In genomic region chr18:47174545-47175116, GRCh38 we compare ENCODE assay signal across 9 cellular contexts. TPM values are rescaled to one million over a fixed set of nuclear protein-coding genes. Genes with fewer than 3 reads are reported as not detected.
DNase-seq lines count a peak whose midpoint lies in the region; ATAC-seq and TF ChIP-seq lines count a peak whose summit lies in the region.
"Had no signal": no experiment of that assay in that cellular context is flagged by ENCODE, and none has a peak within 500 bp of the region (broad histone marks: within the 10 kb centered on the region; RNA-seq: fewer than 3 reads in every experiment).

No MANE protein-coding gene starts in this region.

- H3K27ac ChIP-seq in OCI-LY1 (ENCODE audit: low read depth, low read length, poor library complexity, severe bottlenecking), result no peak overlapping the region
- no peak overlapping the region for H3K27ac ChIP-seq in skeletal muscle tissue (ENCODE audit: low read depth, low read length)

- no peak overlapping the region for H2AFZ ChIP-seq in OCI-LY1 (ENCODE audit: low read length)

- no peaks in the 10 kb centered on the region for H4K20me1 ChIP-seq in OCI-LY1 (ENCODE audit: insufficient read depth, low read length)

- H3K36me3 ChIP-seq in OCI-LY1 (ENCODE audit: insufficient read depth, low read length) (no peaks in the 10 kb centered on the region), skeletal muscle tissue (ENCODE audit: control insufficient read depth in 3 of 3, insufficient read depth in 3 of 3, low read length in 3 of 3) (no peaks in the 10 kb centered on the region)

- peaks cover 35% of the 10 kb centered on the region for H3K79me2 ChIP-seq in OCI-LY1 (ENCODE audit: insufficient read depth, low read length)

- H3F3A ChIP-seq in OCI-LY1 (ENCODE audit: insufficient read depth, low read length), result no peaks in the 10 kb centered on the region

- no peaks in the 10 kb centered on the region for H3K27me3 Mint-ChIP-seq in progenitor cell of endocrine pancreas

- H3K4me1 Mint-ChIP-seq in progenitor cell of endocrine pancreas (ENCODE audit: low read depth), result peaks cover 4% of the 10 kb centered on the region

- H3K9me3 Mint-ChIP-seq in progenitor cell of endocrine pancreas (ENCODE audit: low read depth), result no peaks in the 10 kb centered on the region

- no peak for DNase-seq in GM12865 (ENCODE audit: low read depth)
- DNase-seq in foreskin fibroblast, result no peak
- no peak for DNase-seq in T1000 (lab: John Stamatoyannopoulos, UW)
- DNase-seq in progenitor cell of endocrine pancreas (ENCODE audit: low spot score, unreplicated experiment), result no peak
- DNase-seq in DMS153 (lab: John Stamatoyannopoulos, UW), result no peak
- DNase-seq: effector CD4-positive, alpha-beta T cell had no signal

- no peaks in the 10 kb centered on the region for H3K27me3 ChIP-seq in OCI-LY1 (ENCODE audit: insufficient read depth, low read length)
- H3K27me3 ChIP-seq in skeletal muscle tissue (ENCODE audit: control insufficient read depth in 3 of 3, insufficient read depth in 3 of 3, low read length in 3 of 3), result no peaks in the 10 kb centered on the region

- H3K9me2 ChIP-seq in OCI-LY1 (ENCODE audit: low read depth, low read length), result no peaks in the 10 kb centered on the region

- no peak overlapping the region for H3K27ac Mint-ChIP-seq in progenitor cell of endocrine pancreas

- H3K4me2 ChIP-seq in OCI-LY1 (ENCODE audit: low read length), result peak overlapping the region; percentile 72

- H3K36me3 Mint-ChIP-seq in progenitor cell of endocrine pancreas (ENCODE audit: insufficient read depth), result no peaks in the 10 kb centered on the region

- H3K4me1 ChIP-seq in OCI-LY1 (ENCODE audit: insufficient read depth, low read length, severe bottlenecking), result peaks cover 14% of the 10 kb centered on the region
- peaks cover 9 to 14% (median 10%) of the 10 kb centered on the region in 3 donors for H3K4me1 ChIP-seq in skeletal muscle tissue (ENCODE audit: control insufficient read depth in 3 of 3, insufficient read depth in 3 of 3, low read length in 3 of 3)

- H3K9ac ChIP-seq in OCI-LY1 (ENCODE audit: low read length), result peak overlapping the region; percentile 100
- peak overlapping the region; percentile 0 to 91 (median 91) for H3K9ac ChIP-seq in skeletal muscle tissue (ENCODE audit: low read depth in 1 of 3, low read length in 3 of 3)

- no peak overlapping the region for H3K4me3 Mint-ChIP-seq in progenitor cell of endocrine pancreas (ENCODE audit: low read depth)

- ATAC-seq in GM18519 (IDR thresholded peaks at IDR 0.05; ENCODE audit: low FRiP score, unreplicated experiment), result no peak

- TF ChIP-seq CTCF in GM12865 (IDR thresholded peaks at IDR 0.05; ENCODE audit: insufficient read depth, low read depth, low read length, missing control alignments) (no peak), OCI-LY1 (IDR thresholded peaks at IDR 0.05; ENCODE audit: low read length) (no peak), foreskin fibroblast (IDR thresholded peaks at IDR 0.05; ENCODE audit: low read depth, low read length) (no peak), progenitor cell of endocrine pancreas (IDR thresholded peaks at IDR 0.05; ENCODE audit: unreplicated experiment) (no peak)

- H3K4me3 ChIP-seq in GM12865 (ENCODE audit: low read depth, low read length) (peak overlapping the region; percentile 72), OCI-LY1 (ENCODE audit: low read depth, low read length, poor library complexity, severe bottlenecking) (peak overlapping the region; percentile 100), foreskin fibroblast (ENCODE audit: low read depth in 1 of 2, low read length in 2 of 2) (peak overlapping the region; percentile 92 to 97), skeletal muscle tissue (ENCODE audit: low read length in 3 of 3) (peak overlapping the region; percentile 86 to 91 (median 88))

- H3K9me3 ChIP-seq in OCI-LY1 (ENCODE audit: low read length) (no peaks in the 10 kb centered on the region), skeletal muscle tissue (ENCODE audit: control insufficient read depth in 3 of 3, low read length in 3 of 3) (no peaks in the 10 kb centered on the region)

RNA-seq across cellular contexts. Expression of gene IER3IP1, which starts 1.5 kb away (rescaled TPM):
- total RNA-seq in skeletal muscle tissue (16.2 TPM), progenitor cell of endocrine pancreas (8.4 and 9.5 TPM in 2 replicates)

RNA-seq across cellular contexts. Expression of gene HDHD2, which starts 24.3 kb away (rescaled TPM):
- total RNA-seq in skeletal muscle tissue (15.7 TPM), progenitor cell of endocrine pancreas (47.2 and 57.0 TPM in 2 replicates)
